8 cellular contexts compared by ENCODE assay signal in the genomic region with DNA sequence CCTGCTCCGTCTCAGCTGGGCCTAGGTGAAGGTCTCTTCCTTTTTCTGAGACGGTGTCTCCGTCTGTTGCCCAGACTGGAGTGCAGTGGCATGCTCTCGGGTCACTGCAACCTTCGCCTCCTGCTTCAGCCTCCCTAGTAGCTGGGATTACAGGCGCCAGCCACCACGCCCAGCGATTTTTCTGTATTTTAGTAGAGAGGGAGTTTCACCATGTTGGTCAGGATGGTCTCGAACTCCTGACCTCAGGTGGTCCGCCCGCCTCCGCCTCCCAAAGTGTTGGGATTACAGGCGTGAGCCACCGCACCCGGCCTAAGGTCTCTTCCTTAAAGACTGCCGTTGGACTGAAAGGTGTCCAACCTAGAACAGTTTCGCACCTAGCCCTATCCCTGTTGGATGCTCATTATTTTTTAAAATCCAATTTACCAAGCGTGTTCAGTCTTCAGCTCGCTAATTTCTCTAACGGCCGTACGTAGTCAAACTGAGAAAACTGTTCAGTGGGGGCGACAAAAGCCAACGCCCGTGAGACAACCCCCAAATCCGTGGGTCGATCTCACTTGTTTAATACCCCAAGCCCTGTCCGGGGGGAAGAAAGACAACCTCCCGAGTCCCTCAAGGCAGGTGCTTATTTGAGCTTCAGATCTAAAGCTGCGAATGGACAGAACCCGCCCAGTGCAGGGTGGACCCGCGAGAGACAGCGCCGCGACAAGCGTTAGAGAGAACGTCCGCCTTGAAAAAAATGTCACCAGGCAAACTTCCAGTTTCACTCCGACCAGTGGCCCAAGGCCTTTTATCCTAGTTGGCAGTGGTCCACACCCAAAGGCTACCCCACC. TPM values are rescaled to one million over a fixed set of nuclear protein-coding genes. Genes with fewer than 3 reads are reported as not detected.
DNase-seq lines count a peak whose midpoint lies in the region; ATAC-seq and TF ChIP-seq lines count a peak whose summit lies in the region.

No MANE protein-coding gene starts in this region.

- H3K4me3 ChIP-seq in mammary epithelial cell (replicated peaks in 1 of 3; ENCODE audit: insufficient read depth in 1 of 3, low read depth in 2 of 3, low read length in 3 of 3) (peak overlapping the region; percentile 54 to 83 (median 55)), mucosa of descending colon (peak overlapping the region; percentile 84)

- peak overlapping the region; percentile 92 for H2AFZ ChIP-seq in mammary epithelial cell (ENCODE audit: low read depth, low read length)

- H3K4me2 ChIP-seq in mammary epithelial cell (ENCODE audit: insufficient read depth, low read depth, low read length) = peak overlapping the region; percentile 88

- H3K79me2 ChIP-seq in mammary epithelial cell (ENCODE audit: insufficient read depth, low read length) = peaks cover 38% of the 10 kb centered on the region

- no peaks in the 10 kb centered on the region for H4K20me1 ChIP-seq in mammary epithelial cell (ENCODE audit: insufficient read depth, low read length)

- DNase-seq in mammary epithelial cell (no peak), mucosa of descending colon (peak; percentile 59 to 70 (median 66)), iPS-NIHi11 (ENCODE audit: low spot score) (no peak), cerebellar nuclear complex (lab: John Stamatoyannopoulos, UW) (no peak)

- H3K36me3 ChIP-seq in mammary epithelial cell (ENCODE audit: insufficient read depth, low read length) (no peaks in the 10 kb centered on the region), mucosa of descending colon (ENCODE audit: low read depth) (no peaks in the 10 kb centered on the region)

- peak overlapping the region; percentile 96 for H3K9ac ChIP-seq in mammary epithelial cell (ENCODE audit: insufficient read depth, low read length)

- WGBS in mammary epithelial cell (ENCODE audit: low coverage, missing lambda C conversion rate) = 16% methylated on average over 28 of the region's 40 CpGs

- no peaks in the 10 kb centered on the region for H3K27me3 ChIP-seq in mammary epithelial cell (ENCODE audit: insufficient read depth, low read length)

- in situ Hi-C loops in mammary epithelial cell (cut with MboI; ENCODE audit: low sequenced_read_pairs in 2 of 2) = no loop called here

- CTCF ChIA-PET in mammary epithelial cell (lab: Charles Lee; ENCODE audit: low non-redundant PET) = no interaction called here

- ATAC-seq in GM18508 (IDR thresholded peaks at IDR 0.05; ENCODE audit: insufficient read depth, unreplicated experiment) (peak; percentile 8), HG03442 (IDR thresholded peaks at IDR 0.05; ENCODE audit: unreplicated experiment) (peak; percentile 7), mucosa of descending colon (no peak), HG03039 (IDR thresholded peaks at IDR 0.05; ENCODE audit: unreplicated experiment) (no peak), GM19324 (IDR thresholded peaks at IDR 0.05; ENCODE audit: low FRiP score, unreplicated experiment) (no peak)

- BruUV-seq in mammary epithelial cell (replicated peaks; lab: Mats Ljungman, UMichigan) = TSS peak; percentile 66

- no peak for TF ChIP-seq CTCF in mammary epithelial cell (conservative IDR thresholded peaks at IDR 0.05 in 1 of 2, IDR thresholded peaks at IDR 0.05 in 1 of 2; ENCODE audit: extremely low read depth in 1 of 2, insufficient read depth in 1 of 2, low read depth in 1 of 2, low read length in 2 of 2)
- TF ChIP-seq CTCF in mucosa of descending colon (IDR thresholded peaks at IDR 0.05) = no peak

- intact Hi-C loops in mammary epithelial cell (cut with micrococcal nuclease) (no loop called here), mucosa of descending colon (cut with DNase I, micrococcal nuclease) (no loop called here)

- peak overlapping the region; percentile 99 for H3K27ac ChIP-seq in mammary epithelial cell (ENCODE audit: insufficient read depth, low read depth, low read length)

- dilution Hi-C loops in mammary epithelial cell (cut with HindIII; ENCODE audit: low sequenced_read_pairs) = no loop called here

- H3K9me3 ChIP-seq in mammary epithelial cell (replicated peaks; ENCODE audit: insufficient read depth, low read length) = no peaks in the 10 kb centered on the region
- H3K9me3 ChIP-seq in mucosa of descending colon = no peaks in the 10 kb centered on the region

- H3K4me1 ChIP-seq in mammary epithelial cell (ENCODE audit: insufficient read depth, low read length) (peaks cover 23% of the 10 kb centered on the region), mucosa of descending colon (ENCODE audit: low read depth) (peaks cover 9% of the 10 kb centered on the region)

RNA-seq across cellular contexts. Expression of gene OXSR1, which starts 1.0 kb away (rescaled TPM):
- total RNA-seq in mammary epithelial cell = 10 to 100 TPM; 48.3 to 70.6 TPM
- polyA plus RNA-seq in mammary epithelial cell = 36.4 TPM
- 31.9 TPM for polyA minus RNA-seq in mammary epithelial cell
- total RNA-seq in mucosa of descending colon = 10 to 100 TPM; 40.2 to 44.0 (median 41.9) TPM

RNA-seq across cellular contexts. Expression of gene MYD88, which starts 25.9 kb away (rescaled TPM):
- 10 to 100 TPM; 10.2 to 25.6 TPM for total RNA-seq in mammary epithelial cell
- 20.4 TPM for polyA plus RNA-seq in mammary epithelial cell
- polyA minus RNA-seq in mammary epithelial cell = 99.2 TPM
- 10 to 100 TPM; 39.5 to 81.7 (median 72.4) TPM for total RNA-seq in mucosa of descending colon

RNA-seq across cellular contexts. Expression of gene ACAA1, which starts 27.4 kb away (rescaled TPM):
- total RNA-seq in mammary epithelial cell (10 to 100 TPM; 24.8 to 62.4 TPM), mucosa of descending colon (100 to 1,000 TPM; 102 to 201 (median 138) TPM)
- 76.5 TPM for polyA plus RNA-seq in mammary epithelial cell
- polyA minus RNA-seq in mammary epithelial cell = 36.4 TPM

Comparison
In these comparisons a context has a peak if more than half of its experiments do, and no peak if none do; other contexts are left out.
1. ATAC-seq: peak in GM18508 (single experiment) and HG03442 (single experiment); none in mucosa of descending colon (single experiment), HG03039 (single experiment) and GM19324 (single experiment).
2. DNase-seq: peak in mucosa of descending colon (3 of 3); none in mammary epithelial cell (single experiment), iPS-NIHi11 (single experiment) and cerebellar nuclear complex (0 of 2).